Comparison of ENCODE assay signal across 10 cellular contexts in the genomic region with DNA sequence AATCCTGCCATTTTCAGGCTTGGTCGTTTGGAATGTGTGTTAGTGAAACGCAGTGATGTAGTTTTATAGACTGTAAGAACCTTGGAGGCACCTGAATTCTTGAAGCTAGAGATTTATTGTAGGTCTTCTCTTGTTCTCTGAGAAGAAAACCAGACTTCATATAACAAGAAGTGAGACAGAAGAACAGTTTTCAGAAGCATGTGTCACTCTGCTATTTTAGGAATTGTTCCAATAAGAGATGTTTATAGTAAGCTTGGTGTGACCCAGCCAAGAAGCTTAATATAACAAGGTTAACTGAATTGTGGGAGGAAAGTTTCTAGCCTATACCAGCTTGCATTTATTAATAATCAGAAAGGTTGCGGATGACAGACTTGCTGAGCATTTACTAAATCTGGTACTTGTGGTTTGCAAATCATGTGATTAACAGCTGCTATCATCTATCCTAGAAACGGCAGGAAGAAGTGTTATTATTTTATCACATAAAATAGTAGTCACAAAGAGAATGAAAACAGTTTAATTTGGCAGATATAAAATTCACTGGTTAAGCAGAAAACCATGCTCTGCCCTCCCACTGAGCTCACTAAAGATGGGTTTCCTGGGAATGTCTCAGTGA. TPM values are rescaled to one million over a fixed set of nuclear protein-coding genes. Genes with fewer than 3 reads are reported as not detected.
DNase-seq lines count a peak whose midpoint lies in the region; ATAC-seq, FAIRE-seq and TF ChIP-seq lines count a peak whose summit lies in the region.
"Had no signal": no experiment of that assay in that cellular context is flagged by ENCODE, and none has a peak within 500 bp of the region (broad histone marks: within the 10 kb centered on the region; RNA-seq: fewer than 3 reads in every experiment).

No MANE protein-coding gene starts in this region.

- no peaks in the 10 kb centered on the region for H3K27me3 Mint-ChIP-seq in activated CD4-positive, alpha-beta T cell treated with anti-CD3 and anti-CD28 coated beads for 36 hours

- no peak overlapping the region for H2BK15ac ChIP-seq in mesendoderm (replicated peaks; ENCODE audit: low read depth)

- H2BK120ac ChIP-seq in mesendoderm (ENCODE audit: low read depth, low read length), result no peak overlapping the region

- CTCF ChIA-PET in activated CD4-positive, alpha-beta T cell treated with anti-CD3 and anti-CD28 coated beads for 36 hours (lab: Charles Lee), result interaction anchor here (0.7 to 2.9 kb wide), 6 partner anchors 11 to 389 kb away, joined by 3 to 12 read pairs (median 4); no protein-coding TSS in a partner anchor

- no peak overlapping the region for H3K56ac ChIP-seq in mesendoderm (ENCODE audit: low read length)

- H3K36me3 Mint-ChIP-seq in activated CD4-positive, alpha-beta T cell treated with anti-CD3 and anti-CD28 coated beads for 36 hours (ENCODE audit: low read depth), result no peaks in the 10 kb centered on the region

- no peak overlapping the region for H3K4me3 Mint-ChIP-seq in activated CD4-positive, alpha-beta T cell treated with anti-CD3 and anti-CD28 coated beads for 36 hours

- no peaks in the 10 kb centered on the region for H3K9me3 ChIP-seq in kidney (ENCODE audit: control insufficient read depth in 1 of 2, low read length in 2 of 2)

- no peak overlapping the region for H3K4me3 ChIP-seq in kidney (ENCODE audit: low read length in 2 of 2)
- no peak overlapping the region for H3K4me3 ChIP-seq in mesendoderm (ENCODE audit: low read length)
- H3K4me3 ChIP-seq: skin epidermis had no signal

- POLR2A ChIA-PET in activated CD4-positive, alpha-beta T cell treated with anti-CD3 and anti-CD28 coated beads for 36 hours (lab: Charles Lee), result no interaction called here

- H3K4me2 ChIP-seq in mesendoderm (ENCODE audit: low read length), result no peak overlapping the region

- FAIRE-seq in kidney (lab: Jason Lieb, UNC), result peak; percentile 68

- no peak overlapping the region for H3K4ac ChIP-seq in mesendoderm (ENCODE audit: low read depth, low read length)

- H3K79me1 ChIP-seq in mesendoderm (ENCODE audit: low read length), result no peaks in the 10 kb centered on the region

- H2AK5ac ChIP-seq in mesendoderm (ENCODE audit: low read length), result no peak overlapping the region

- H3K27me3 ChIP-seq in mesendoderm (ENCODE audit: insufficient read depth, low read length, poor library complexity), result no peaks in the 10 kb centered on the region

- WGBS in mesendoderm (ENCODE audit: extremely low coverage, insufficient coverage, low lambda C conversion rate), result no CpG with 5 or more reads among the region's 4 CpGs

- H3K36me3 ChIP-seq in kidney (ENCODE audit: control insufficient read depth in 1 of 2, insufficient read depth in 2 of 2, low read length in 2 of 2), result no peaks in the 10 kb centered on the region
- H3K36me3 ChIP-seq in mesendoderm (ENCODE audit: control insufficient read depth, insufficient read depth, low read length), result no peaks in the 10 kb centered on the region

- H3K9ac ChIP-seq in kidney (ENCODE audit: low read length in 2 of 2) (no peak overlapping the region), mesendoderm (ENCODE audit: low read length) (no peak overlapping the region)

- DNase-seq in activated CD4-positive, alpha-beta T cell treated with anti-CD3 and anti-CD28 coated beads for 36 hours, result no peak
- no peak for DNase-seq in activated CD4-positive, alpha-beta T cell treated with anti-CD3 and anti-CD28 coated beads, Interleukin-2, amount 50 U/mL, for 48 hours
- DNase-seq in NCI-H82 treated with DMSO at 0.1 percent for 48 hours (lab: John Stamatoyannopoulos, UW; ENCODE audit: unreplicated experiment), result peak; percentile 81
- no peak for DNase-seq in kidney
- DNase-seq in mesendoderm, result no peak
- no peak for DNase-seq in NCI-H2081 (lab: John Stamatoyannopoulos, UW)
- DNase-seq in DMS53 treated with DMSO at 0.1 percent for 48 hours (lab: John Stamatoyannopoulos, UW; ENCODE audit: unreplicated experiment), result no peak

- H2BK5ac ChIP-seq in mesendoderm (ENCODE audit: low read length), result no peak overlapping the region

- intact Hi-C loops in activated CD4-positive, alpha-beta T cell treated with anti-CD3 and anti-CD28 coated beads for 36 hours (cut with DNase I, micrococcal nuclease), result no loop called here
- intact Hi-C loops in kidney (cut with DNase I), result no loop called here

- peaks cover 16% of the 10 kb centered on the region for H3K4me1 Mint-ChIP-seq in activated CD4-positive, alpha-beta T cell treated with anti-CD3 and anti-CD28 coated beads for 36 hours

- no peaks in the 10 kb centered on the region for H3K79me2 ChIP-seq in mesendoderm (ENCODE audit: control insufficient read depth, insufficient read depth, low read length)

- no peaks in the 10 kb centered on the region for H3K4me1 ChIP-seq in kidney (ENCODE audit: control insufficient read depth in 1 of 2, insufficient read depth in 1 of 2, low read depth in 1 of 2, low read length in 2 of 2)
- H3K4me1 ChIP-seq in mesendoderm (ENCODE audit: control insufficient read depth, low read depth, low read length), result no peaks in the 10 kb centered on the region

- no peak overlapping the region for H4K8ac ChIP-seq in mesendoderm (ENCODE audit: low read depth, low read length)

- H3K27ac Mint-ChIP-seq in activated CD4-positive, alpha-beta T cell treated with anti-CD3 and anti-CD28 coated beads for 36 hours, result no peak overlapping the region

- H3K9me3 Mint-ChIP-seq in activated CD4-positive, alpha-beta T cell treated with anti-CD3 and anti-CD28 coated beads for 36 hours (ENCODE audit: low read depth), result no peaks in the 10 kb centered on the region

- H4K5ac ChIP-seq in mesendoderm (ENCODE audit: low read length), result no peak overlapping the region

- H3K18ac ChIP-seq in mesendoderm (ENCODE audit: low read length), result no peak overlapping the region

- TF ChIP-seq CTCF in kidney (IDR thresholded peaks at IDR 0.05; ENCODE audit: borderline replicate concordance, extremely low read depth, insufficient read depth), result no peak

- peak; percentile 84 for ATAC-seq in activated CD4-positive, alpha-beta T cell treated with anti-CD3 and anti-CD28 coated beads for 36 hours
- peak; percentile 85 for ATAC-seq in HG02798 (IDR thresholded peaks at IDR 0.05; ENCODE audit: poor library complexity, unreplicated experiment)

- H3K27ac ChIP-seq in kidney (ENCODE audit: low read depth in 2 of 2, low read length in 2 of 2), result no peak overlapping the region
- H3K27ac ChIP-seq in mesendoderm (ENCODE audit: low read depth, low read length), result no peak overlapping the region
- H3K27ac ChIP-seq: C4-2B had no signal

- H3K23ac ChIP-seq in mesendoderm (ENCODE audit: low read length), result no peak overlapping the region

RNA-seq across cellular contexts. Expression of a gene that starts 49.2 kb away (rescaled TPM):
- 10 to 100 TPM; 27.9 to 40.0 TPM for total RNA-seq in activated CD4-positive, alpha-beta T cell treated with anti-CD3 and anti-CD28 coated beads for 36 hours
- 15.5 TPM for total RNA-seq in kidney
- 1.3 TPM for polyA plus RNA-seq in kidney (ENCODE audit: insufficient read depth, low read depth, low replicate concordance)
- 131 TPM for polyA plus RNA-seq in mesendoderm (2013, experiment 1 of 2)
- 130 TPM for polyA plus RNA-seq in mesendoderm (2013, experiment 2 of 2)
